Comparison of ENCODE assay signal across 8 cellular contexts in the genomic region with DNA sequence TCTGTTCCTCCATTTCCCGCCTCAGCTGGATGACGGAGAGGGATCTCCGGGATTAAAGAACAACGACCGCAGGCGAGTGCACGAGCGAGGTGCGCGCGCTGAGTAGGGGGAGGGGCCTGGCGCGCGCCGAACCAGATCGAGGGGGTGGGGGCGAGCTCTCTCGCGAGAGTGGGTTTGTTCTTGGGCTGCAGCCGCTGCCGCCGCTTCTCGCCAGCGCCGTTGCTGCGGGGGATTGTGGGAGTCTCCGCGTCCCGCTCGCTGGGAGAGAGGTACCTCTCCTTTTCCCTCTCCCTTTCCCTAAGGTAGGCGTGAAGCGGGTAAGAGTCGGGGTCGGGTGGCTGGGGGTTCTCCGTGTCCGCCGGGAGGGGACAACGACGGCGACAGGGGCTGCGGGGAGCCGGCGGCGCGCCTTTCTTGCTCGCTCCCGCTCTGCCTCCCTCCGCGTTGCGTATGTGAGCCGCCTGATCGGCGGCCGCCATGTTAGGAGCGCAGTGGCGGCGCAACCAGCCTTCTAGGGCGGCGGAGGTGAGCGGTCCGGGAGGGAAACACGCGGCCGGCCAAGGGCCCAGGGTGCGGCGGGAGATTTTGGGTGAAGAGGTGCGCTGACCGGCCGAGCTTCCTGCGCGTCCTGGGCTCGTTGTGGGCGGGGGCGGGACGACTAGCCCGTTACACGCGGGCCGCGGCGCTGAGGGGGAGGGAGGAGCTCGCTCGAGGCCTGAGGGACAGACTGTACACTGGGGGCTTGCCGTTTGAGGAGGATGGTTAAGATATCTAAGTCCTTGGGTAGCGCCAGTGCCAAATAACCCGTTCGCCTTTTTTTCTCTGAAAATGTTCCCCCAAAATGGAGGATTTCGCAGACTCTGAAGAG. TPM values are rescaled to one million over a fixed set of nuclear protein-coding genes. Genes with fewer than 3 reads are reported as not detected.
A peak's percentile ranks its signal among the peaks of the same experiment; 100 is the strongest.
DNase-seq lines count a peak whose midpoint lies in the region; ATAC-seq and TF ChIP-seq lines count a peak whose summit lies in the region.

A gene with protein sequence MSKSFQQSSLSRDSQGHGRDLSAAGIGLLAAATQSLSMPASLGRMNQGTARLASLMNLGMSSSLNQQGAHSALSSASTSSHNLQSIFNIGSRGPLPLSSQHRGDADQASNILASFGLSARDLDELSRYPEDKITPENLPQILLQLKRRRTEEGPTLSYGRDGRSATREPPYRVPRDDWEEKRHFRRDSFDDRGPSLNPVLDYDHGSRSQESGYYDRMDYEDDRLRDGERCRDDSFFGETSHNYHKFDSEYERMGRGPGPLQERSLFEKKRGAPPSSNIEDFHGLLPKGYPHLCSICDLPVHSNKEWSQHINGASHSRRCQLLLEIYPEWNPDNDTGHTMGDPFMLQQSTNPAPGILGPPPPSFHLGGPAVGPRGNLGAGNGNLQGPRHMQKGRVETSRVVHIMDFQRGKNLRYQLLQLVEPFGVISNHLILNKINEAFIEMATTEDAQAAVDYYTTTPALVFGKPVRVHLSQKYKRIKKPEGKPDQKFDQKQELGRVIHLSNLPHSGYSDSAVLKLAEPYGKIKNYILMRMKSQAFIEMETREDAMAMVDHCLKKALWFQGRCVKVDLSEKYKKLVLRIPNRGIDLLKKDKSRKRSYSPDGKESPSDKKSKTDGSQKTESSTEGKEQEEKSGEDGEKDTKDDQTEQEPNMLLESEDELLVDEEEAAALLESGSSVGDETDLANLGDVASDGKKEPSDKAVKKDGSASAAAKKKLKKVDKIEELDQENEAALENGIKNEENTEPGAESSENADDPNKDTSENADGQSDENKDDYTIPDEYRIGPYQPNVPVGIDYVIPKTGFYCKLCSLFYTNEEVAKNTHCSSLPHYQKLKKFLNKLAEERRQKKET (plus strand): TSS at position 237 of the 868 bp plus-strand sequence. CDS start 13,676 bp downstream, outside the sequence.

- TF ChIP-seq CTCF in CD4-positive, alpha-beta T cell (IDR thresholded peaks at IDR 0.05), result no peak
- no peak for TF ChIP-seq CTCF in lung (IDR thresholded peaks at IDR 0.05; ENCODE audit: control extremely low read depth, extremely low read depth)

- peak within 1 kb of the TSS; percentile 72 for H3K4me3 ChIP-seq in lung

- H3K4me1 Mint-ChIP-seq in CD4-positive, alpha-beta T cell (ENCODE audit: low read depth), result peaks cover 52% of the 10 kb centered on the region

- DNase-seq in CD4-positive, alpha-beta T cell, result peak; percentile 88 to 94 (median 91)
- DNase-seq in HS-27A (ENCODE audit: low read depth) (peak; percentile 69), NK-92 (lab: John Stamatoyannopoulos, UW; ENCODE audit: unreplicated experiment) (peak; percentile 42), lung (ENCODE audit: low spot score) (peak; percentile 95)
- DNase-seq in activated CD8-positive, alpha-beta memory T cell treated with anti-CD3 and anti-CD28 coated beads for 1 hour (ENCODE audit: extremely low read depth in 1 of 2, low read depth in 1 of 2), result peak; percentile 79 to 89
- peak; percentile 93 for DNase-seq in effector CD4-positive, alpha-beta T cell
- peak; percentile 85 to 88 (median 86) for DNase-seq in stimulated activated CD4-positive, alpha-beta T cell treated with anti-CD3 and anti-CD28 coated beads, TNF-alpha, amount 100 ng/mL, for 4 hours (ENCODE audit: low read depth in 3 of 3)

- POLR2A ChIA-PET in CD4-positive, alpha-beta T cell (lab: Charles Lee), result interaction anchor here (0.6 to 7.4 kb wide), 29 partner anchors 11 to 1108 kb away, joined by 3 to 149 read pairs (median 6); a partner anchor contains a TSS

- no peaks in the 10 kb centered on the region for H3K27me3 ChIP-seq in CD4-positive, alpha-beta T cell (ENCODE audit: control insufficient read depth, insufficient read depth, low read length)
- no peaks in the 10 kb centered on the region for H3K27me3 ChIP-seq in lung (ENCODE audit: control insufficient read depth, insufficient read depth)

- H3K36me3 Mint-ChIP-seq in CD4-positive, alpha-beta T cell (ENCODE audit: low read depth), result peaks cover 32% of the 10 kb centered on the region

- H3K4me1 ChIP-seq in lung (ENCODE audit: control insufficient read depth in 2 of 2, insufficient read depth in 2 of 2, low read length in 2 of 2), result peaks cover 9 to 10% of the 10 kb centered on the region in 2 donors

- no peaks in the 10 kb centered on the region for H3K36me3 ChIP-seq in lung (ENCODE audit: control insufficient read depth in 2 of 2, insufficient read depth in 2 of 2, low read length in 2 of 2)

- peak within 1 kb of the TSS; percentile 100 for H3K27ac ChIP-seq in CD4-positive, alpha-beta T cell (ENCODE audit: low read depth, low read length)
- peak within 1 kb of the TSS; percentile 99 to 100 for H3K27ac ChIP-seq in lung (ENCODE audit: low read depth in 1 of 2, low read length in 1 of 2)

- peak within 1 kb of the TSS; percentile 99 for H3K4me3 Mint-ChIP-seq in CD4-positive, alpha-beta T cell

- no peaks in the 10 kb centered on the region for H3K27me3 Mint-ChIP-seq in CD4-positive, alpha-beta T cell

- ATAC-seq in CD4-positive, alpha-beta T cell (ENCODE audit: poor library complexity), result peak; percentile 89
- ATAC-seq in GM19463 (IDR thresholded peaks at IDR 0.05; ENCODE audit: unreplicated experiment) (peak; percentile 62), lung (ENCODE audit: insufficient read depth, low FRiP score) (peak; percentile 93)

- intact Hi-C loops in CD4-positive, alpha-beta T cell (cut with DNase I, micrococcal nuclease), result loop anchor here (1.0 to 10.0 kb wide), 4 partner anchors 20 to 551 kb away; a partner anchor contains a TSS

- whole genome bisulfite sequencing in lung, 2 donors, result 0% methylated on average over 74 to 88 of the region's 88 CpGs

- CTCF ChIA-PET in CD4-positive, alpha-beta T cell (lab: Charles Lee), result interaction anchor here (0.5 to 2.3 kb wide), 4 partner anchors 17 to 55 kb away, joined by 3 to 12 read pairs (median 6); a partner anchor contains a TSS

- H3K27ac Mint-ChIP-seq in CD4-positive, alpha-beta T cell, result peak within 1 kb of the TSS; percentile 99

- H3K9me3 ChIP-seq in CD4-positive, alpha-beta T cell (ENCODE audit: control insufficient read depth, low read length), result no peaks in the 10 kb centered on the region
- H3K9me3 ChIP-seq in lung (ENCODE audit: control insufficient read depth in 2 of 2, insufficient read depth in 1 of 2, low read length in 1 of 2), result no peaks in the 10 kb centered on the region

- H3K9me3 Mint-ChIP-seq in CD4-positive, alpha-beta T cell, result no peaks in the 10 kb centered on the region

RNA-seq across cellular contexts. Expression of the gene that starts here (rescaled TPM):
- 100 to 1,000 TPM; 376 to 401 TPM for total RNA-seq in CD4-positive, alpha-beta T cell
- total RNA-seq in lung, result 100 to 1,000 TPM; 103 to 461 TPM
- polyA plus RNA-seq in lung, result 10 to 100 TPM; 89.9 to 96.7 TPM

Comparison
In these comparisons a context has a peak if more than half of its experiments do, and no peak if none do; other contexts are left out.
1. Peak in every context shown above with its lines: DNase-seq, ATAC-seq, H3K4me3 ChIP-seq and H3K27ac ChIP-seq.
2. DNase-seq: peak in every context shown above with its lines; median percentile 95 in lung; 93 in effector CD4-positive, alpha-beta T cell; 91 in CD4-positive, alpha-beta T cell; 86 in stimulated activated CD4-positive, alpha-beta T cell treated with anti-CD3 and anti-CD28 coated beads, TNF-alpha, amount 100 ng/mL, for 4 hours; 84 in activated CD8-positive, alpha-beta memory T cell treated with anti-CD3 and anti-CD28 coated beads for 1 hour; 69 in HS-27A; 42 in NK-92.